ENCODE assay signal across 11 cellular contexts in genomic region chr4:186900232-186900900, GRCh38.
DNase-seq lines count a peak whose midpoint lies in the region; ATAC-seq and TF ChIP-seq lines count a peak whose summit lies in the region.
"Had no signal": no experiment of that assay in that cellular context is flagged by ENCODE, and none has a peak within 500 bp of the region (broad histone marks: within the 10 kb centered on the region; RNA-seq: fewer than 3 reads in every experiment).

No MANE protein-coding gene starts in this region.

- H3K4me1 ChIP-seq in RWPE2 (ENCODE audit: insufficient read depth, poor library complexity, severe bottlenecking), result peaks cover 14% of the 10 kb centered on the region

- no peak overlapping the region for H3K27ac Mint-ChIP-seq in endothelial cell (ENCODE audit: unreplicated experiment)
- H3K27ac Mint-ChIP-seq: stimulated activated effector memory CD8-positive, alpha-beta T cell treated with anti-CD3 and anti-CD28 coated beads, Interleukin-12 subunit alpha, Interleukin-12 subunit beta, amount 100 ng/mL, for 72 hours had no signal

- H3K4me3 Mint-ChIP-seq in endothelial cell (ENCODE audit: unreplicated experiment), result no peak overlapping the region
- H3K4me3 Mint-ChIP-seq: stimulated activated effector memory CD8-positive, alpha-beta T cell treated with anti-CD3 and anti-CD28 coated beads, Interleukin-12 subunit alpha, Interleukin-12 subunit beta, amount 100 ng/mL, for 72 hours had no signal

- no peaks in the 10 kb centered on the region for H3K27me3 Mint-ChIP-seq in endothelial cell (ENCODE audit: unreplicated experiment)

- peak; percentile 91 for DNase-seq in EH (ENCODE audit: low read depth)
- DNase-seq in RWPE2 (ENCODE audit: low spot score), result no peak
- DNase-seq in fibroblast of gingiva (ENCODE audit: low read depth), result peak; percentile 19
- DNase-seq in renal cortical epithelial cell (ENCODE audit: low read depth), result peak; percentile 63
- no peak for DNase-seq in activated gamma-delta T cell treated with Interleukin-2 at 50 U/mL for 16 hours
- DNase-seq in C1 segment of cervical spinal cord (lab: John Stamatoyannopoulos, UW), result no peak
- no peak for DNase-seq in endothelial cell (ENCODE audit: low spot score)
- DNase-seq: activated T-cell treated with anti-CD3 and anti-CD28 coated beads, Interleukin-2, amount 50 U/mL, for 1 hour had no signal

- peak overlapping the region; percentile 10 for H3K27ac ChIP-seq in RWPE2 (ENCODE audit: poor library complexity, severe bottlenecking)

- no peaks in the 10 kb centered on the region for H3K27me3 ChIP-seq in RWPE2 (ENCODE audit: insufficient read depth, poor library complexity, severe bottlenecking)

- no peaks in the 10 kb centered on the region for H3K36me3 Mint-ChIP-seq in endothelial cell (ENCODE audit: low read depth, unreplicated experiment)
- H3K36me3 Mint-ChIP-seq: stimulated activated effector memory CD8-positive, alpha-beta T cell treated with anti-CD3 and anti-CD28 coated beads, Interleukin-12 subunit alpha, Interleukin-12 subunit beta, amount 100 ng/mL, for 72 hours had no signal

- H3K4me1 Mint-ChIP-seq in endothelial cell (ENCODE audit: unreplicated experiment), result peaks cover 3% of the 10 kb centered on the region
- H3K4me1 Mint-ChIP-seq: stimulated activated effector memory CD8-positive, alpha-beta T cell treated with anti-CD3 and anti-CD28 coated beads, Interleukin-12 subunit alpha, Interleukin-12 subunit beta, amount 100 ng/mL, for 72 hours had no signal

- H3K36me3 ChIP-seq in RWPE2 (ENCODE audit: low read depth), result no peaks in the 10 kb centered on the region

- no peaks in the 10 kb centered on the region for H3K9me3 ChIP-seq in RWPE2 (ENCODE audit: severe bottlenecking)

- no peak overlapping the region for H3K4me3 ChIP-seq in RWPE2 (ENCODE audit: severe bottlenecking)
- H3K4me3 ChIP-seq: GM12878 had no signal

- TF ChIP-seq CTCF in RWPE2 (IDR thresholded peaks at IDR 0.05; ENCODE audit: poor library complexity, severe bottlenecking) (no peak), endothelial cell (IDR thresholded peaks at IDR 0.05; ENCODE audit: unreplicated experiment) (no peak)

- ATAC-seq in RWPE2 (ENCODE audit: low read depth) (peak; percentile 82), GM18519 (IDR thresholded peaks at IDR 0.05; ENCODE audit: low FRiP score, unreplicated experiment) (no peak)
- ATAC-seq: GM12878; stimulated activated effector memory CD8-positive, alpha-beta T cell treated with anti-CD3 and anti-CD28 coated beads, Interleukin-12 subunit alpha, Interleukin-12 subunit beta, amount 100 ng/mL, for 72 hours had no signal

- no peaks in the 10 kb centered on the region for H3K9me3 Mint-ChIP-seq in endothelial cell (ENCODE audit: unreplicated experiment)

Comparison
In these comparisons a context has a peak if more than half of its experiments do, and no peak if none do; other contexts are left out.
1. DNase-seq: peak in EH (single experiment), fibroblast of gingiva (single experiment) and renal cortical epithelial cell (single experiment); none in RWPE2 (single experiment), activated gamma-delta T cell treated with Interleukin-2 at 50 U/mL for 16 hours (single experiment), C1 segment of cervical spinal cord (0 of 14) and endothelial cell (single experiment).